ENCODE assay signal across 28 cellular contexts in genomic region chr3:109131276-109131675, GRCh38. TPM values are rescaled to one million over a fixed set of nuclear protein-coding genes. Genes with fewer than 3 reads are reported as not detected.
DNase-seq lines count a peak whose midpoint lies in the region; FAIRE-seq and TF ChIP-seq lines count a peak whose summit lies in the region.
"Had no signal": no experiment of that assay in that cellular context is flagged by ENCODE, and none has a peak within 500 bp of the region (broad histone marks: within the 10 kb centered on the region; RNA-seq: fewer than 3 reads in every experiment).

No MANE protein-coding gene starts in this region.

- no peaks in the 10 kb centered on the region for H3K9me3 ChIP-seq in fibroblast of lung (ENCODE audit: control insufficient read depth, insufficient read depth, low read depth, low read length)
- H3K9me3 ChIP-seq: left ventricle myocardium inferior, Peyer's patch, prostate gland, tibial nerve had no signal

- H3K9ac ChIP-seq in fibroblast of lung (ENCODE audit: insufficient read depth, low read length) = no peak overlapping the region

- no peak for FAIRE-seq in frontal cortex (lab: Jason Lieb, UNC)
- FAIRE-seq: D721Med had no signal

- H3K36me3 ChIP-seq in fibroblast of lung (ENCODE audit: control insufficient read depth, insufficient read depth, low read length) = no peaks in the 10 kb centered on the region
- H3K36me3 ChIP-seq: left ventricle myocardium inferior, Peyer's patch, prostate gland, tibial nerve had no signal

- no peak for TF ChIP-seq POLR2A in lower leg skin (IDR thresholded peaks at IDR 0.05)

- H2AFZ ChIP-seq in fibroblast of lung (ENCODE audit: low read length) = no peak overlapping the region

- 43 to 50% methylated on average over 4 of the region's 4 CpGs for WGBS in lower leg skin, 2 donors

- H3K4me3 ChIP-seq in fibroblast of lung (replicated peaks in 1 of 4; ENCODE audit: control extremely low read depth in 1 of 4, insufficient read depth in 1 of 4, low read depth in 3 of 4, low read length in 4 of 4) (no peak overlapping the region), lower leg skin (ENCODE audit: low read depth, poor library complexity, severe bottlenecking) (no peak overlapping the region)
- H3K4me3 ChIP-seq: left ventricle myocardium inferior, Peyer's patch, prostate gland, tibial nerve had no signal

- no peak overlapping the region for H3K27ac ChIP-seq in fibroblast of lung (ENCODE audit: insufficient read depth, low read length)
- H3K27ac ChIP-seq: left ventricle myocardium inferior, prostate gland, tibial nerve had no signal

- TF ChIP-seq CTCF in fibroblast of lung (conservative IDR thresholded peaks at IDR 0.05 in 1 of 2, IDR thresholded peaks at IDR 0.05 in 1 of 2; ENCODE audit: low read depth in 1 of 2, low read length in 2 of 2) (no peak), lower leg skin (IDR thresholded peaks at IDR 0.05) (no peak)

- no peaks in the 10 kb centered on the region for H3K79me2 ChIP-seq in fibroblast of lung (ENCODE audit: control insufficient read depth, insufficient read depth, low read length)

- peak; percentile 37 for DNase-seq in D341Med (ENCODE audit: low spot score)
- peak; percentile 59 for DNase-seq in M059J (ENCODE audit: low read depth)
- DNase-seq in fibroblast of lung (ENCODE audit: low read depth in 2 of 2) = peak; percentile 37 to 43
- peak; percentile 61 for DNase-seq in renal cortical epithelial cell (ENCODE audit: low read depth)
- no peak for DNase-seq in frontal cortex (ENCODE audit: low spot score in 2 of 2)
- DNase-seq in lower leg skin (ENCODE audit: low spot score in 2 of 2) = no peak
- no peak for DNase-seq in GM19240 (ENCODE audit: insufficient read length, low spot score)
- DNase-seq: activated CD4-positive, alpha-beta T cell treated with anti-CD3 and anti-CD28 coated beads for 4 hours; activated naive CD4-positive, alpha-beta T cell treated with anti-CD3 and anti-CD28 coated beads, Interleukin-2, amount 50 U/mL, for 16 hours; amniotic stem cell; GOT3; HFFc6; immature natural killer cell; left ventricle myocardium inferior; midbrain; naive B cell; NCI-H510A treated with DMSO at 0.1 percent for 48 hours; nucleus accumbens; Peyer's patch; SHP77 treated with DMSO at 0.1 percent for 48 hours; stimulated activated CD4-positive, alpha-beta T cell treated with anti-CD3 and anti-CD28 coated beads, Interleukin-4, amount 100 ng/mL, for 24 hours had no signal

- H4K20me1 ChIP-seq in fibroblast of lung (ENCODE audit: control insufficient read depth, extremely low read depth, insufficient read depth, low read length) = no peaks in the 10 kb centered on the region

- no peaks in the 10 kb centered on the region for H3K27me3 ChIP-seq in fibroblast of lung (ENCODE audit: control insufficient read depth, insufficient read depth, low read length)
- H3K27me3 ChIP-seq: Peyer's patch, tibial nerve had no signal

- no peaks in the 10 kb centered on the region for H3K4me1 ChIP-seq in fibroblast of lung (ENCODE audit: control insufficient read depth, extremely low read depth, insufficient read depth, low read length)
- H3K4me1 ChIP-seq: left ventricle myocardium inferior, prostate gland, tibial nerve had no signal

- intact Hi-C loops in lower leg skin (cut with DNase I; ENCODE audit: low total_unique reads) = no loop called here

- no peak overlapping the region for H3K4me2 ChIP-seq in fibroblast of lung (ENCODE audit: extremely low read depth, insufficient read depth, low read length)

RNA-seq across cellular contexts. Expression of gene C3orf85, which starts 5.2 kb away (rescaled TPM):
- not detected in 2 replicates for total RNA-seq in M059J (2014; rRNA removed; shearing (Covaris generic))
- total RNA-seq in fibroblast of lung = not detected in 2 replicates
- polyA plus RNA-seq in fibroblast of lung = not detected in 2 replicates
- polyA plus RNA-seq in fibroblast of lung (2012) = not detected in 2 replicates
- not detected in 2 replicates for polyA minus RNA-seq in fibroblast of lung (ENCODE audit: low replicate concordance)
- not detected in 2 replicates for total RNA-seq in renal cortical epithelial cell
- total RNA-seq in frontal cortex = not detected
- total RNA-seq in lower leg skin = not detected
- total RNA-seq: activated T-helper 2 cell treated with anti-CD3 and anti-CD28 coated beads, Interferon-gamma antibody, Interleukin-2, Interleukin-4, amounts not matched to agents 10 μg/mL and 5 μg/mL and 100 μg/mL, durations not matched to agents 14 hours and 24 hours and 36 hours; Daoy; glomerular endothelial cell; HFFc6; left ventricle myocardium inferior; prostate gland; tibial nerve had no signal
- polyA plus RNA-seq: IgD-negative memory B cell, immature natural killer cell had no signal

RNA-seq across cellular contexts. Expression of gene MORC1, which starts 13.3 kb away (rescaled TPM):
- total RNA-seq in M059J (2014; rRNA removed; shearing (Covaris generic)) = 0.02 TPM in 1 of 2 replicates, not detected in the other
- total RNA-seq in fibroblast of lung = not detected in 2 replicates
- polyA plus RNA-seq in fibroblast of lung = not detected in 2 replicates
- polyA plus RNA-seq in fibroblast of lung (2012) = not detected in 2 replicates
- polyA minus RNA-seq in fibroblast of lung (ENCODE audit: low replicate concordance) = not detected in 2 replicates
- total RNA-seq in renal cortical epithelial cell = under 0.01 and 0.05 TPM in 2 replicates
- under 0.01 TPM for total RNA-seq in frontal cortex
- total RNA-seq in lower leg skin = not detected
- total RNA-seq: activated T-helper 2 cell treated with anti-CD3 and anti-CD28 coated beads, Interferon-gamma antibody, Interleukin-2, Interleukin-4, amounts not matched to agents 10 μg/mL and 5 μg/mL and 100 μg/mL, durations not matched to agents 14 hours and 24 hours and 36 hours; Daoy; glomerular endothelial cell; HFFc6; left ventricle myocardium inferior had no signal
- polyA plus RNA-seq: IgD-negative memory B cell, immature natural killer cell had no signal

Comparison
In these comparisons a context has a peak if more than half of its experiments do, and no peak if none do; other contexts are left out.
1. DNase-seq: peak in D341Med (single experiment), M059J (single experiment), fibroblast of lung (2 of 2) and renal cortical epithelial cell (single experiment); none in frontal cortex (0 of 2), lower leg skin (0 of 2) and GM19240 (single experiment).